In the genomic region with DNA sequence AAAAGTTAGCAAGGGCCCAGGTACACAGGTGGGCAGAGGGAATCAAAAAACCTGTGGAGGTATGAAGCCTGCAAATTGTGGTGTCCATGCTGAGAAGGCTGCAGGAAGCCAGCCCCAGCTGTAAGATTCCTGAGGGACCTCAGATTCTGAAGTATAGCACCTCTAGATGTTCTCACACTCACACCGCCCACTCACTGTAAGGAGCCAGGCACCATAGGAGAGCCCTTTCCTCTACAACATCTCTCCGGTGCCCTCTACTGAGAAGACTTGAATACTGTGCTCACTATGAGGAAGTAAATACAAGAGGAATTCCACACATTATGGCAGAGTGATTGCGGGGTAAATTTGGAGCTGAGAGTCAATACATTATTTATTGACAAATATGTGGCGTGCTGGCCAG, we compare ENCODE assay signal across 8 cellular contexts.
DNase-seq lines count a peak whose midpoint lies in the region; ATAC-seq and TF ChIP-seq lines count a peak whose summit lies in the region.
"Not testable (repeated sequence)": the region's sequence is repeated elsewhere in the genome, so short reads cannot be mapped to it uniquely, and the experiment has no call there.

No MANE protein-coding gene starts in this region.

- H3K27me3 Mint-ChIP-seq in activated T-helper 17 cell treated with anti-CD3 and anti-CD28 coated beads, Interleukin-2, amount 50 U/mL, for 72 hours; natural killer cell treated with Interleukin-12 subunit alpha and Interleukin-12 subunit beta and Interleukin-15 and Interleukin-18, amount 100 ng/mL, for 72 hours: not testable (repeated sequence)

- H2AFZ ChIP-seq in GM23248: not testable (repeated sequence)

- H3K27ac ChIP-seq in GM23248: not testable (repeated sequence)

- not testable (repeated sequence) for H3K9me2 ChIP-seq in GM23248 (ENCODE audit: insufficient read depth)

- H3K36me3 ChIP-seq in GM23248 (ENCODE audit: low read depth): not testable (repeated sequence)

- not testable (repeated sequence) for H3K4me2 ChIP-seq in GM23248 (ENCODE audit: unreplicated experiment)

- not testable (repeated sequence) for H3K9ac ChIP-seq in GM23248

- H3K27ac Mint-ChIP-seq in activated T-helper 17 cell treated with anti-CD3 and anti-CD28 coated beads, Interleukin-2, amount 50 U/mL, for 72 hours; natural killer cell treated with Interleukin-12 subunit alpha and Interleukin-12 subunit beta and Interleukin-15 and Interleukin-18, amount 100 ng/mL, for 72 hours: not testable (repeated sequence)

- ATAC-seq in HG03565 (IDR thresholded peaks at IDR 0.05; ENCODE audit: unreplicated experiment): peak; percentile 92
- peak; percentile 53 for ATAC-seq in activated T-helper 17 cell treated with anti-CD3 and anti-CD28 coated beads, Interleukin-2, amount 50 U/mL, for 72 hours (replicated peaks)
- ATAC-seq in natural killer cell treated with Interleukin-12 subunit alpha and Interleukin-12 subunit beta and Interleukin-15 and Interleukin-18, amount 100 ng/mL, for 72 hours: peak; percentile 70 to 84

- not testable (repeated sequence) for H3K4me3 ChIP-seq in GM12865 (ENCODE audit: low read depth, low read length); GM23248; fibroblast of mammary gland (ENCODE audit: control insufficient read depth, low read depth, low read length)

- not testable (repeated sequence) for H3K4me1 ChIP-seq in GM23248 (ENCODE audit: insufficient read depth)

- not testable (repeated sequence) for H3K9me3 Mint-ChIP-seq in activated T-helper 17 cell treated with anti-CD3 and anti-CD28 coated beads, Interleukin-2, amount 50 U/mL, for 72 hours; natural killer cell treated with Interleukin-12 subunit alpha and Interleukin-12 subunit beta and Interleukin-15 and Interleukin-18, amount 100 ng/mL, for 72 hours

- H3K9me3 ChIP-seq in GM23248 (ENCODE audit: low read depth): not testable (repeated sequence)

- TF ChIP-seq CTCF in GM12865 (IDR thresholded peaks at IDR 0.05; ENCODE audit: insufficient read depth, low read depth, low read length, missing control alignments) (peak; percentile 21), fibroblast of mammary gland (conservative IDR thresholded peaks at IDR 0.05; ENCODE audit: control insufficient read depth, insufficient read depth, low read depth, low read length) (peak; percentile 40)

- not testable (repeated sequence) for H3K27me3 ChIP-seq in GM23248 (replicated peaks; ENCODE audit: insufficient read depth)

- not testable (repeated sequence) for H3K4me1 Mint-ChIP-seq in activated T-helper 17 cell treated with anti-CD3 and anti-CD28 coated beads, Interleukin-2, amount 50 U/mL, for 72 hours; natural killer cell treated with Interleukin-12 subunit alpha and Interleukin-12 subunit beta and Interleukin-15 and Interleukin-18, amount 100 ng/mL, for 72 hours (ENCODE audit: low read depth in 2 of 2)

- H3K36me3 Mint-ChIP-seq in activated T-helper 17 cell treated with anti-CD3 and anti-CD28 coated beads, Interleukin-2, amount 50 U/mL, for 72 hours (ENCODE audit: low read depth); natural killer cell treated with Interleukin-12 subunit alpha and Interleukin-12 subunit beta and Interleukin-15 and Interleukin-18, amount 100 ng/mL, for 72 hours: not testable (repeated sequence)

- H4K20me1 ChIP-seq in GM23248 (ENCODE audit: insufficient read depth): not testable (repeated sequence)

- H3K4me3 Mint-ChIP-seq in activated T-helper 17 cell treated with anti-CD3 and anti-CD28 coated beads, Interleukin-2, amount 50 U/mL, for 72 hours; natural killer cell treated with Interleukin-12 subunit alpha and Interleukin-12 subunit beta and Interleukin-15 and Interleukin-18, amount 100 ng/mL, for 72 hours: not testable (repeated sequence)

- in situ Hi-C loops in ACHN (cut with HindIII; ENCODE audit: low pct_ligation_motif_present, low pct_unique_long_range_greater_than_20kb, low sequenced_read_pairs); GM23248 (cut with MboI): not testable (repeated sequence)

- H3K79me2 ChIP-seq in GM23248 (ENCODE audit: insufficient read depth): not testable (repeated sequence)

- DNase-seq in ACHN: peak; percentile 27
- peak; percentile 54 for DNase-seq in GM12865 (ENCODE audit: low read depth)
- peak; percentile 84 for DNase-seq in GM23248
- DNase-seq in NOMO-1 (lab: John Stamatoyannopoulos, UW; ENCODE audit: unreplicated experiment in 2 of 2): peak; percentile 59 to 61
- DNase-seq in fibroblast of mammary gland (ENCODE audit: low read depth): peak; percentile 75
- DNase-seq in natural killer cell treated with Interleukin-12 subunit alpha and Interleukin-12 subunit beta and Interleukin-15 and Interleukin-18, amount 100 ng/mL, for 72 hours (ENCODE audit: low spot score): not testable (repeated sequence)

- 21 to 36% methylated on average over 4 of the region's 4 CpGs for WGBS in GM23248 (ENCODE audit: low coverage in 1 of 2, low lambda C conversion rate in 2 of 2, missing lambda C conversion rate in 2 of 2), 2 experiments

- not testable (repeated sequence) for H3F3A ChIP-seq in GM23248 (ENCODE audit: insufficient read depth)
